2 cellular contexts compared by ENCODE assay signal in genomic region chr16:84618428-84619102, GRCh38.
TF ChIP-seq lines count a peak whose summit lies in the region.

No MANE protein-coding gene starts in this region.

TF ChIP-seq in endothelial cell of umbilical vein, 7 proteins besides CTCF, POLR2A, EP300 and RAD21 (continued from another document):
- TF ChIP-seq FOS (IDR thresholded peaks at IDR 0.05; ENCODE audit: borderline replicate concordance, insufficient read depth, low read length) = peak; percentile 97
- TF ChIP-seq MAX (IDR thresholded peaks at IDR 0.05; ENCODE audit: insufficient read depth, insufficient read length) = no peak
TF ChIP-seq in endothelial cell of umbilical vein: peak in this region for 3.

TF ChIP-seq in neural cell, 6 proteins besides CTCF, POLR2A, EP300 and RAD21 (continued from another document):
- no peak for TF ChIP-seq REST (IDR thresholded peaks at IDR 0.05; ENCODE audit: borderline replicate concordance)
